ENCODE assay signal across 12 cellular contexts in the genomic region with DNA sequence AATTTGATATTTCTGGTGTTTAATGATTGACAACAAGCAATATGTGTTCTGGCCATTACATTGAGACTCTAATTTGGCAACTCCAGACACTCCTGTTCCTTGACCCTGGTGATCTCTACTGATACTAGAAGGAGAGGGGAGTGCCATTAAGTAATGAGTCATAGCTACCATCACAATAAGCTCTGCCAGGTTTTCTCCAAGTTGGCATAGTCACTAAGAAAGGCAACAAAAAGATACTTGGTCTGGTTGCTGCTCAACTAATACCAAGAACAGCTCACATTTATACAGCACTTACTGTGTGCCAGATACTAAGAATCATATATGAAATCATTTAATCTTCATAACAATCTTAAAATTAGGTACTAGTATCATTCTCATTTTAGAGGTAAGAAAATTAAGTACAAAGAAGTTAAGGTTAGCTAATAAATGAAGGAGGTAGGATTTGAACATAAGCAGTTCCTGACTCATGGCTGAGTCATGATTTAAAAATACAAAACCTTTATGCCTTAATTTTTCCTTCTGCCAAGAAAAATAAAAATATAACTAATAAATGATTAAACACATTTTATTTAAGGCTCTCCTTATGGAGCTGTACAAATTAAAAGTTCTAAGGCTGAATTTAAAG. TPM values are rescaled to one million over a fixed set of nuclear protein-coding genes. Genes with fewer than 3 reads are reported as not detected.
DNase-seq lines count a peak whose midpoint lies in the region; FAIRE-seq and TF ChIP-seq lines count a peak whose summit lies in the region.
"Had no signal": no experiment of that assay in that cellular context is flagged by ENCODE, and none has a peak within 500 bp of the region (broad histone marks: within the 10 kb centered on the region; RNA-seq: fewer than 3 reads in every experiment).

No MANE protein-coding gene starts in this region.

- H3K27me3 ChIP-seq in endothelial cell of umbilical vein (ENCODE audit: control insufficient read depth in 2 of 2, insufficient read depth in 2 of 2, low read length in 2 of 2) = no peaks in the 10 kb centered on the region
- H3K27me3 ChIP-seq in tibial artery = no peaks in the 10 kb centered on the region
- H3K27me3 ChIP-seq: right atrium auricular region had no signal

- H3K4me1 ChIP-seq in endothelial cell of umbilical vein (ENCODE audit: control insufficient read depth, extremely low read depth, insufficient read depth, low read length) (peaks cover 9% of the 10 kb centered on the region), tibial artery (peaks cover 0 to 8% (median 0%) of the 10 kb centered on the region in 4 donors)
- H3K4me1 ChIP-seq: right atrium auricular region had no signal

- intact Hi-C loops in endothelial cell of umbilical vein (cut with micrococcal nuclease) (no loop called here), tibial artery (cut with DNase I; ENCODE audit: low total_unique reads) (no loop called here)

- H3K79me2 ChIP-seq in endothelial cell of umbilical vein (ENCODE audit: control insufficient read depth, insufficient read depth, low read length) = no peaks in the 10 kb centered on the region

- no peaks in the 10 kb centered on the region for H4K20me1 ChIP-seq in endothelial cell of umbilical vein (replicated peaks; ENCODE audit: control insufficient read depth, extremely low read depth, insufficient read depth, low read length)

- H2AFZ ChIP-seq in endothelial cell of umbilical vein (ENCODE audit: low read depth, low read length) = no peak overlapping the region

- no peak overlapping the region for H3K4me3 ChIP-seq in endothelial cell of umbilical vein (replicated peaks in 1 of 3; ENCODE audit: insufficient read depth in 1 of 3, low read depth in 1 of 3, low read length in 3 of 3)
- H3K4me3 ChIP-seq in tibial artery = no peak overlapping the region
- H3K4me3 ChIP-seq: right atrium auricular region had no signal

- H3K4me2 ChIP-seq in endothelial cell of umbilical vein (ENCODE audit: insufficient read depth, low read length) = peak overlapping the region; percentile 3

- H3K9me1 ChIP-seq in endothelial cell of umbilical vein (replicated peaks; ENCODE audit: control insufficient read depth, extremely low read depth, insufficient read depth, low read length) = no peaks in the 10 kb centered on the region

- DNase-seq in EL = peak; percentile 63
- DNase-seq in NCI-H226 = peak; percentile 86
- DNase-seq in endothelial cell of umbilical vein (ENCODE audit: low read depth, low spot score) = peak; percentile 91
- peak; percentile 44 for DNase-seq in myocyte (ENCODE audit: low read depth)
- no peak for DNase-seq in tibial artery
- DNase-seq in T-helper 1 cell = no peak
- no peak for DNase-seq in activated gamma-delta T cell (lab: John Stamatoyannopoulos, UW)
- no peak for DNase-seq in NCI-H345 (lab: John Stamatoyannopoulos, UW)
- DNase-seq: activated CD4-positive, alpha-beta T cell treated with anti-CD3 and anti-CD28 coated beads, Interleukin-2, amount 50 U/mL, for 48 hours; activated effector memory CD4-positive, alpha-beta T cell treated with Interleukin-2 at 50 U/mL for 16 hours had no signal

- POLR2A ChIA-PET in endothelial cell of umbilical vein (lab: Charles Lee) = no interaction called here

- H3K27ac ChIP-seq in endothelial cell of umbilical vein (ENCODE audit: insufficient read depth, low read depth, low read length) (peak overlapping the region; percentile 7), tibial artery (no peak overlapping the region)
- H3K27ac ChIP-seq: right atrium auricular region had no signal

- dilution Hi-C loops in endothelial cell of umbilical vein (cut with MboI; ENCODE audit: extremely low pct_ligation_motif_present, low sequenced_read_pairs) = no loop called here

- no peaks in the 10 kb centered on the region for H3K36me3 ChIP-seq in endothelial cell of umbilical vein (ENCODE audit: control insufficient read depth in 2 of 2, extremely low read depth in 1 of 2, insufficient read depth in 2 of 2, low read length in 2 of 2)
- H3K36me3 ChIP-seq in tibial artery = no peaks in the 10 kb centered on the region
- H3K36me3 ChIP-seq: right atrium auricular region had no signal

- FAIRE-seq in endothelial cell of umbilical vein (lab: Jason Lieb, UNC) = peak; percentile 98
- FAIRE-seq: frontal cortex had no signal

- no TSS peak for BruUV-seq in endothelial cell of umbilical vein (replicated peaks; lab: Mats Ljungman, UMichigan)

- H3K9me3 ChIP-seq in endothelial cell of umbilical vein (replicated peaks; ENCODE audit: control insufficient read depth, insufficient read depth, low read length) (no peaks in the 10 kb centered on the region), tibial artery (no peaks in the 10 kb centered on the region)
- H3K9me3 ChIP-seq: right atrium auricular region had no signal

- TF ChIP-seq CTCF in endothelial cell of umbilical vein (IDR thresholded peaks at IDR 0.05; ENCODE audit: extremely low read depth in 1 of 2, insufficient read depth in 1 of 2, low read depth in 1 of 2, low read length in 2 of 2) (no peak), tibial artery (IDR thresholded peaks at IDR 0.05) (no peak)

- H3K9ac ChIP-seq in endothelial cell of umbilical vein (replicated peaks; ENCODE audit: extremely low read depth, insufficient read depth, low read length) = no peak overlapping the region

- CTCF ChIA-PET in endothelial cell of umbilical vein (lab: Charles Lee) = interaction anchor here (0.9 to 1.5 kb wide), 6 partner anchors 9 to 348 kb away, joined by 3 to 9 read pairs (median 4); no protein-coding TSS in a partner anchor

- no peak for TF ChIP-seq POLR2A in endothelial cell of umbilical vein (IDR thresholded peaks at IDR 0.05; ENCODE audit: low read depth, low read length)

TF ChIP-seq in endothelial cell of umbilical vein, 7 proteins besides CTCF, POLR2A, EP300 and RAD21:
- TF ChIP-seq FOS (IDR thresholded peaks at IDR 0.05; ENCODE audit: borderline replicate concordance, insufficient read depth, low read length) = peak; percentile 61
- TF ChIP-seq JUN (IDR thresholded peaks at IDR 0.05; ENCODE audit: borderline replicate concordance, insufficient read depth, insufficient read length, low read depth) = peak; percentile 81
- peak; percentile 56 for TF ChIP-seq POLR2AphosphoS5 (IDR thresholded peaks at IDR 0.05; ENCODE audit: insufficient read depth, low read depth, low read length)
- TF ChIP-seq GATA2 (IDR thresholded peaks at IDR 0.05; ENCODE audit: insufficient read depth, insufficient read length, low read depth, low read length) = no peak

RNA-seq across cellular contexts. Expression of a gene that starts 19.9 kb away (rescaled TPM):
- total RNA-seq in endothelial cell of umbilical vein (14.5 and 14.7 TPM in 2 replicates), myocyte (23.3 and 25.8 TPM in 2 replicates)
- 5.3 and 5.4 TPM in 2 replicates for polyA plus RNA-seq in endothelial cell of umbilical vein
- 5.4 and 5.9 TPM in 2 replicates for polyA plus RNA-seq in endothelial cell of umbilical vein (2011; cell fraction: cytosol; rRNA removed)
- polyA plus RNA-seq in endothelial cell of umbilical vein (2011; cell fraction: nucleus; rRNA removed) = 1.9 and 2.6 TPM in 2 replicates
- 8.0 and 11.4 TPM in 2 replicates for polyA plus RNA-seq in endothelial cell of umbilical vein (2012)
- 4.9 and 6.1 TPM in 2 replicates for polyA minus RNA-seq in endothelial cell of umbilical vein
- 6.5 TPM for polyA minus RNA-seq in endothelial cell of umbilical vein (2011; cell fraction: cytosol; rRNA and poly(A)+ RNA removed)
- polyA minus RNA-seq in endothelial cell of umbilical vein (2011; cell fraction: nucleus; rRNA and poly(A)+ RNA removed) = 3.7 and 8.3 TPM in 2 replicates
- polyA plus RNA-seq in myocyte (2012) = 8.9 TPM

RNA-seq across cellular contexts. Expression of a gene that starts 55.4 kb away (rescaled TPM):
- total RNA-seq in endothelial cell of umbilical vein (0.74 and 0.93 TPM in 2 replicates), myocyte (17.4 and 22.7 TPM in 2 replicates)
- polyA plus RNA-seq in endothelial cell of umbilical vein = 0.30 and 0.39 TPM in 2 replicates
- polyA plus RNA-seq in endothelial cell of umbilical vein (2011; cell fraction: cytosol; rRNA removed) = 0.50 and 0.59 TPM in 2 replicates
- 1.1 and 1.4 TPM in 2 replicates for polyA plus RNA-seq in endothelial cell of umbilical vein (2011; cell fraction: nucleus; rRNA removed)
- 1.4 and 2.0 TPM in 2 replicates for polyA plus RNA-seq in endothelial cell of umbilical vein (2012)
- 0.68 and 1.9 TPM in 2 replicates for polyA minus RNA-seq in endothelial cell of umbilical vein
- polyA minus RNA-seq in endothelial cell of umbilical vein (2011; cell fraction: cytosol; rRNA and poly(A)+ RNA removed) = 9.3 TPM
- 0.96 and 1.5 TPM in 2 replicates for polyA minus RNA-seq in endothelial cell of umbilical vein (2011; cell fraction: nucleus; rRNA and poly(A)+ RNA removed)
- polyA plus RNA-seq in myocyte (2012) = 7.8 TPM

Comparison
In these comparisons a context has a peak if more than half of its experiments do, and no peak if none do; other contexts are left out.
1. DNase-seq: peak in EL (single experiment), NCI-H226 (single experiment), endothelial cell of umbilical vein (single experiment) and myocyte (single experiment); none in tibial artery (0 of 2), T-helper 1 cell (0 of 5), activated gamma-delta T cell (single experiment) and NCI-H345 (single experiment).